Comparison of ENCODE assay signal across 1 cellular context in the genomic region with DNA sequence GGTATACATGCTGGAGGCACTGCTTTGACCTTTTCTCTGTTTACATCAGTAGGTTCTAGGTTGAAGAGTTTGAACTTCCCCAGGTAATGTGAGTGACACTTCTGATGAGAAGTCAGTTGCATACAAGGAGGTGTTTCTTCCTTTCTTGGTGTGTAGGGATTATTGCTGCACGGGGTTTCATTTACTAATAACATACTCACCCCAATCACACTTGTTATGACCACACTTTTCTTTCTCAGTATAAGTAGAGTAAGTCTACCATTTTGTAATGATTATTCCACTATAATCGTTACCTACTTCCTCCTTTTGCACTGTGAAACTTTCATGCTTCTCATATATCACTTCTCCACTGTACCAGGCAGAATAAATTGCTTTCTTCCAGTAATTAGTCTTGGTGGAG.
A peak's percentile ranks its signal among the peaks of the same experiment; 100 is the strongest.
TF ChIP-seq lines count a peak whose summit lies in the region.

No MANE protein-coding gene starts in this region.

TF ChIP-seq in GM12878, 131 proteins besides CTCF, POLR2A, EP300 and RAD21 (continued from another document):
- TF ChIP-seq SPI1 (IDR thresholded peaks at IDR 0.05; ENCODE audit: borderline replicate concordance, insufficient read depth, low read depth, low read length) (peak; percentile 47; the same call in 1 of the 2 replicates), IKZF1 (conservative IDR thresholded peaks at IDR 0.05) (peak; percentile 60), CREB1 (IDR thresholded peaks at IDR 0.05; ENCODE audit: low read depth) (no peak), CHD1 (IDR thresholded peaks at IDR 0.05; ENCODE audit: low read depth, low read length) (no peak), NFXL1 (IDR thresholded peaks at IDR 0.05; ENCODE audit: borderline replicate concordance) (no peak), EGR1 (IDR thresholded peaks at IDR 0.05; ENCODE audit: borderline replicate concordance in 1 of 2, low read depth in 2 of 2, low read length in 2 of 2) (no peak), TAF1 (IDR thresholded peaks at IDR 0.05; ENCODE audit: borderline replicate concordance, low read depth, low read length) (no peak), NRF1 (conservative IDR thresholded peaks at IDR 0.05; ENCODE audit: low read depth, low read length) (no peak), CBFB (IDR thresholded peaks at IDR 0.05; ENCODE audit: low read depth) (no peak), MTA2 (IDR thresholded peaks at IDR 0.05; ENCODE audit: low read depth) (peak; percentile 96), RCOR1 (conservative IDR thresholded peaks at IDR 0.05; ENCODE audit: low read depth, low read length) (no peak), ZBTB40 (IDR thresholded peaks at IDR 0.05; ENCODE audit: borderline replicate concordance) (no peak), ELK1 (IDR thresholded peaks at IDR 0.05; ENCODE audit: low read depth, low read length) (no peak), LARP7 (IDR thresholded peaks at IDR 0.05) (no peak), RBBP5 (conservative IDR thresholded peaks at IDR 0.05) (no peak), JUNB (IDR thresholded peaks at IDR 0.05) (no peak), CBX3 (IDR thresholded peaks at IDR 0.05; ENCODE audit: borderline replicate concordance, low read depth) (no peak), USF1 (IDR thresholded peaks at IDR 0.05; ENCODE audit: borderline replicate concordance, extremely low read length, insufficient read depth, low read depth, low read length) (no peak), BACH1 (IDR thresholded peaks at IDR 0.05; ENCODE audit: borderline replicate concordance) (peak; percentile 17; the same call in 1 of the 2 replicates), CEBPB (IDR thresholded peaks at IDR 0.05; ENCODE audit: borderline replicate concordance in 1 of 2, low read depth in 2 of 2, low read length in 2 of 2) (no peak), SMAD1 (IDR thresholded peaks at IDR 0.05; ENCODE audit: low read depth, partially characterized antibody) (no peak), SUPT20H (IDR thresholded peaks at IDR 0.05; ENCODE audit: borderline replicate concordance, control insufficient read depth, low read depth, low read length) (no peak), RAD51 (IDR thresholded peaks at IDR 0.05) (no peak), IKZF2 (IDR thresholded peaks at IDR 0.05) (peak; percentile 67 to 77; a peak in 3 of 4 replicates), MXI1 (IDR thresholded peaks at IDR 0.05; ENCODE audit: low read depth, low read length) (no peak), JUND (IDR thresholded peaks at IDR 0.05; ENCODE audit: low read depth, low read length) (no peak), BCLAF1 (IDR thresholded peaks at IDR 0.05) (no peak), MLLT1 (IDR thresholded peaks at IDR 0.05) (0 out of 2 replicates have a peak, but pooled peaks have one; percentile 20), GABPA (IDR thresholded peaks at IDR 0.05; ENCODE audit: low read depth) (no peak), ZNF217 (IDR thresholded peaks at IDR 0.05) (peak; percentile 44; the same call in 1 of the 2 replicates), MEF2B (IDR thresholded peaks at IDR 0.05; ENCODE audit: partially characterized antibody, poor library complexity, severe bottlenecking) (peak; percentile 15), DPF2 (IDR thresholded peaks at IDR 0.05) (peak; percentile 57; the same call in 1 of the 2 replicates), HDAC6 (IDR thresholded peaks at IDR 0.05; ENCODE audit: unreplicated experiment) (no peak), SUZ12 (IDR thresholded peaks at IDR 0.05; ENCODE audit: unreplicated experiment) (no peak), BCL11A (IDR thresholded peaks at IDR 0.05; ENCODE audit: low read depth, low read length) (peak; percentile 43; the same call in 1 of the 2 replicates), SIN3A (IDR thresholded peaks at IDR 0.05; ENCODE audit: low read depth, low read length) (no peak), NR2F1 (conservative IDR thresholded peaks at IDR 0.05) (peak; percentile 66), GATAD2B (conservative IDR thresholded peaks at IDR 0.05; ENCODE audit: low read depth) (no peak), NR2C1 (IDR thresholded peaks at IDR 0.05) (no peak), IRF3 (IDR thresholded peaks at IDR 0.05) (no peak)
- TF ChIP-seq, protein P1, sequence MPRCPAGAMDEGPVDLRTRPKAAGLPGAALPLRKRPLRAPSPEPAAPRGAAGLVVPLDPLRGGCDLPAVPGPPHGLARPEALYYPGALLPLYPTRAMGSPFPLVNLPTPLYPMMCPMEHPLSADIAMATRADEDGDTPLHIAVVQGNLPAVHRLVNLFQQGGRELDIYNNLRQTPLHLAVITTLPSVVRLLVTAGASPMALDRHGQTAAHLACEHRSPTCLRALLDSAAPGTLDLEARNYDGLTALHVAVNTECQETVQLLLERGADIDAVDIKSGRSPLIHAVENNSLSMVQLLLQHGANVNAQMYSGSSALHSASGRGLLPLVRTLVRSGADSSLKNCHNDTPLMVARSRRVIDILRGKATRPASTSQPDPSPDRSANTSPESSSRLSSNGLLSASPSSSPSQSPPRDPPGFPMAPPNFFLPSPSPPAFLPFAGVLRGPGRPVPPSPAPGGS (IDR thresholded peaks at IDR 0.05; ENCODE audit: borderline replicate concordance, insufficient read depth, low read depth, low read length, poor library complexity, severe bottlenecking), result no peak
- TF ChIP-seq, protein P2, sequence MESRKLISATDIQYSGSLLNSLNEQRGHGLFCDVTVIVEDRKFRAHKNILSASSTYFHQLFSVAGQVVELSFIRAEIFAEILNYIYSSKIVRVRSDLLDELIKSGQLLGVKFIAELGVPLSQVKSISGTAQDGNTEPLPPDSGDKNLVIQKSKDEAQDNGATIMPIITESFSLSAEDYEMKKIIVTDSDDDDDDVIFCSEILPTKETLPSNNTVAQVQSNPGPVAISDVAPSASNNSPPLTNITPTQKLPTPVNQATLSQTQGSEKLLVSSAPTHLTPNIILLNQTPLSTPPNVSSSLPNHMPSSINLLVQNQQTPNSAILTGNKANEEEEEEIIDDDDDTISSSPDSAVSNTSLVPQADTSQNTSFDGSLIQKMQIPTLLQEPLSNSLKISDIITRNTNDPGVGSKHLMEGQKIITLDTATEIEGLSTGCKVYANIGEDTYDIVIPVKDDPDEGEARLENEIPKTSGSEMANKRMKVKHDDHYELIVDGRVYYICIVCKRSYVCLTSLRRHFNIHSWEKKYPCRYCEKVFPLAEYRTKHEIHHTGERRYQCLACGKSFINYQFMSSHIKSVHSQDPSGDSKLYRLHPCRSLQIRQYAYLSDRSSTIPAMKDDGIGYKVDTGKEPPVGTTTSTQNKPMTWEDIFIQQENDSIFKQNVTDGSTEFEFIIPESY (IDR thresholded peaks at IDR 0.05), result no peak
- TF ChIP-seq, protein P3, sequence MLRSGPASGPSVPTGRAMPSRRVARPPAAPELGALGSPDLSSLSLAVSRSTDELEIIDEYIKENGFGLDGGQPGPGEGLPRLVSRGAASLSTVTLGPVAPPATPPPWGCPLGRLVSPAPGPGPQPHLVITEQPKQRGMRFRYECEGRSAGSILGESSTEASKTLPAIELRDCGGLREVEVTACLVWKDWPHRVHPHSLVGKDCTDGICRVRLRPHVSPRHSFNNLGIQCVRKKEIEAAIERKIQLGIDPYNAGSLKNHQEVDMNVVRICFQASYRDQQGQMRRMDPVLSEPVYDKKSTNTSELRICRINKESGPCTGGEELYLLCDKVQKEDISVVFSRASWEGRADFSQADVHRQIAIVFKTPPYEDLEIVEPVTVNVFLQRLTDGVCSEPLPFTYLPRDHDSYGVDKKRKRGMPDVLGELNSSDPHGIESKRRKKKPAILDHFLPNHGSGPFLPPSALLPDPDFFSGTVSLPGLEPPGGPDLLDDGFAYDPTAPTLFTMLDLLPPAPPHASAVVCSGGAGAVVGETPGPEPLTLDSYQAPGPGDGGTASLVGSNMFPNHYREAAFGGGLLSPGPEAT (IDR thresholded peaks at IDR 0.05; ENCODE audit: low read depth), result peak; percentile 70; the same call in 1 of the 2 replicates
